ENCODE assay signal across 32 cellular contexts in genomic region chr22:49486225-49486624, GRCh38.
"Had no signal": no experiment of that assay in that cellular context is flagged by ENCODE, and none has a peak within 500 bp of the region (broad histone marks: within the 10 kb centered on the region; RNA-seq: fewer than 3 reads in every experiment).

No MANE protein-coding gene starts in this region.

- H3K27ac ChIP-seq: ascending aorta, esophagus muscularis mucosa, foreskin keratinocyte, gastrocnemius medialis, heart left ventricle, WERI-Rb-1 had no signal

- H3K9me3 ChIP-seq: ascending aorta, esophagus muscularis mucosa, gastrocnemius medialis, heart left ventricle had no signal

- H3K4me3 ChIP-seq: ascending aorta, esophagus muscularis mucosa, gastrocnemius medialis, heart left ventricle had no signal

- H3K27me3 ChIP-seq: ascending aorta, foreskin keratinocyte had no signal

- FAIRE-seq: bronchial epithelial cell, colon had no signal

- ATAC-seq: activated CD4-positive, CD25-positive, alpha-beta regulatory T cell treated with anti-CD3 and anti-CD28 coated beads, Interleukin-2, amount 50 U/mL, for 24 hours; activated CD8-positive, alpha-beta memory T cell treated with anti-CD3 and anti-CD28 coated beads, Interleukin-2, amount 10 ng/mL, durations not matched to agents 7 days and 5 days; activated CD8-positive, alpha-beta T cell treated with anti-CD3 and anti-CD28 coated beads for 36 hours; activated naive CD4-positive, alpha-beta T cell treated with anti-CD3 and anti-CD28 coated beads, Interleukin-2, amount 50 U/mL, for 72 hours; activated T-cell treated with anti-CD3 and anti-CD28 coated beads, Interleukin-2, amount 50 U/mL, for 72 hours; effector memory CD8-positive, alpha-beta T cell; foreskin keratinocyte; gastrocnemius medialis; heart left ventricle; T-helper 17 cell had no signal

- DNase-seq: activated B cell treated with CpG ODN at 0.5 μM for 24 hours; activated CD4-positive, alpha-beta T cell treated with anti-CD3 and anti-CD28 coated beads for 48 hours; activated CD4-positive, alpha-beta T cell treated with anti-CD3 and anti-CD28 coated beads, Interleukin-2, amount 50 U/mL, for 1 hour; activated CD4-positive, alpha-beta T cell treated with anti-CD3 and anti-CD28 coated beads, Interleukin-2, amount 50 U/mL, for 48 hours; activated CD8-positive, alpha-beta memory T cell treated with anti-CD3 and anti-CD28 coated beads, Interleukin-2, amount 10 ng/mL, durations not matched to agents 7 days and 5 days; activated CD8-positive, alpha-beta memory T cell treated with anti-CD3 and anti-CD28 coated beads, Interleukin-2, amount 50 U/mL, for 48 hours; activated CD8-positive, alpha-beta T cell treated with anti-CD3 and anti-CD28 coated beads for 36 hours; activated gamma-delta T cell; activated naive CD4-positive, alpha-beta T cell; activated naive CD4-positive, alpha-beta T cell treated with anti-CD3 and anti-CD28 coated beads, Interleukin-2, amount 10 ng/mL, durations not matched to agents 7 days and 5 days; activated naive CD8-positive, alpha-beta T cell treated with anti-CD3 and anti-CD28 coated beads, Interleukin-2, amount 10 ng/mL, durations not matched to agents 7 days and 5 days; activated T-cell treated with anti-CD3 and anti-CD28 coated beads for 4 hours; activated T-cell treated with anti-CD3 and anti-CD28 coated beads, Interleukin-2, amount 50 U/mL, for 24 hours; activated T-cell treated with anti-CD3 and anti-CD28 coated beads, Interleukin-2, amount 50 U/mL, for 72 hours; cortex of kidney; dermis blood vessel endothelial cell; effector CD4-positive, alpha-beta T cell; effector memory CD8-positive, alpha-beta T cell; erythroblast; foreskin keratinocyte; gastrocnemius medialis; glutamatergic neuron; heart left ventricle; T-helper 17 cell; T1000; WERI-Rb-1 had no signal

- H3K36me3 ChIP-seq: ascending aorta, esophagus muscularis mucosa, gastrocnemius medialis, heart left ventricle, WERI-Rb-1 had no signal

- H3K4me1 ChIP-seq: ascending aorta, foreskin keratinocyte, gastrocnemius medialis had no signal
